Comparison of ENCODE assay signal across 8 cellular contexts in genomic region chr9:4984171-4984570, GRCh38. TPM values are rescaled to one million over a fixed set of nuclear protein-coding genes. Genes with fewer than 3 reads are reported as not detected.
DNase-seq lines count a peak whose midpoint lies in the region; ATAC-seq and TF ChIP-seq lines count a peak whose summit lies in the region.

No MANE protein-coding gene starts in this region.

- DNase-seq in CD8-positive, alpha-beta memory T cell, result no peak
- no peak for DNase-seq in MG63
- DNase-seq in cardiac fibroblast (ENCODE audit: low read depth in 2 of 2), result no peak
- DNase-seq in lung (ENCODE audit: low spot score), result no peak
- no peak for DNase-seq in upper lobe of right lung
- no peak for DNase-seq in NCI-H146 treated with DMSO at 0.1 percent for 48 hours (lab: John Stamatoyannopoulos, UW; ENCODE audit: unreplicated experiment)
- DNase-seq in erythroblast (lab: John Stamatoyannopoulos, UW), result no peak

- ATAC-seq in GM21723 (IDR thresholded peaks at IDR 0.05; ENCODE audit: unreplicated experiment), result peak; percentile 3
- ATAC-seq in lung (ENCODE audit: insufficient read depth, low FRiP score), result no peak
- no peak for ATAC-seq in upper lobe of right lung

- CTCF ChIA-PET in CD8-positive, alpha-beta memory T cell (lab: Charles Lee), result interaction anchor here (0.7 to 5.4 kb wide), 5 partner anchors 9 to 644 kb away, joined by 3 to 93 read pairs (median 4); partner anchors contain the start of gene RCL1

- H3K4me3 Mint-ChIP-seq in CD8-positive, alpha-beta memory T cell, result peak overlapping the region; percentile 88 to 93 (median 92)

- TF ChIP-seq CTCF in cardiac fibroblast (IDR thresholded peaks at IDR 0.05; ENCODE audit: low read depth, low read length) (no peak), lung (IDR thresholded peaks at IDR 0.05; ENCODE audit: control extremely low read depth, extremely low read depth) (no peak), upper lobe of right lung (IDR thresholded peaks at IDR 0.05) (no peak)

- peaks cover 0 to 1% of the 10 kb centered on the region in 2 donors for H3K27me3 Mint-ChIP-seq in CD8-positive, alpha-beta memory T cell

- no peaks in the 10 kb centered on the region for H3K36me3 ChIP-seq in CD8-positive, alpha-beta memory T cell (ENCODE audit: insufficient read depth, low read length)
- no peaks in the 10 kb centered on the region for H3K36me3 ChIP-seq in MG63
- H3K36me3 ChIP-seq in lung (ENCODE audit: control insufficient read depth in 2 of 2, insufficient read depth in 2 of 2, low read length in 2 of 2), result no peaks in the 10 kb centered on the region
- no peaks in the 10 kb centered on the region for H3K36me3 ChIP-seq in upper lobe of right lung

- H3K9me3 ChIP-seq in CD8-positive, alpha-beta memory T cell (ENCODE audit: low read length), result no peaks in the 10 kb centered on the region
- H3K9me3 ChIP-seq in MG63 (no peaks in the 10 kb centered on the region), lung (ENCODE audit: control insufficient read depth in 2 of 2, insufficient read depth in 1 of 2, low read length in 1 of 2) (no peaks in the 10 kb centered on the region), upper lobe of right lung (no peaks in the 10 kb centered on the region)

- H3K9me3 Mint-ChIP-seq in CD8-positive, alpha-beta memory T cell, result no peaks in the 10 kb centered on the region

- 8 to 10% methylated on average over 19 of the region's 19 CpGs for WGBS in lung, 2 donors

- POLR2A ChIA-PET in CD8-positive, alpha-beta memory T cell (lab: Charles Lee), result interaction anchor here (1.0 to 1.6 kb wide), 4 partner anchors 191 to 1774 kb away, joined by 3 to 14 read pairs (median 7); partner anchors contain the start of genes AK3, KDM4C, RCL1 and RIC1

- H3K36me3 Mint-ChIP-seq in CD8-positive, alpha-beta memory T cell, result peaks cover 0 to 9% (median 0%) of the 10 kb centered on the region in 3 donors

- peaks cover 34% of the 10 kb centered on the region for H3K4me1 ChIP-seq in CD8-positive, alpha-beta memory T cell (ENCODE audit: insufficient read depth, low read length)
- H3K4me1 ChIP-seq in lung (ENCODE audit: control insufficient read depth in 2 of 2, insufficient read depth in 2 of 2, low read length in 2 of 2) (peaks cover 3 to 13% of the 10 kb centered on the region in 2 donors), upper lobe of right lung (peaks cover 35% of the 10 kb centered on the region)

- peaks cover 27 to 38% (median 28%) of the 10 kb centered on the region in 3 donors for H3K4me1 Mint-ChIP-seq in CD8-positive, alpha-beta memory T cell

- H3K27ac Mint-ChIP-seq in CD8-positive, alpha-beta memory T cell, result peak overlapping the region; percentile 71 to 91 (median 80)

- peak overlapping the region; percentile 74 for H3K27ac ChIP-seq in CD8-positive, alpha-beta memory T cell (ENCODE audit: low read depth, low read length)
- H3K27ac ChIP-seq in lung (ENCODE audit: low read depth in 1 of 2, low read length in 1 of 2), result peak overlapping the region; percentile 93 to 99
- H3K27ac ChIP-seq in upper lobe of right lung, result peak overlapping the region; percentile 98

- no peaks in the 10 kb centered on the region for H3K27me3 ChIP-seq in CD8-positive, alpha-beta memory T cell (ENCODE audit: insufficient read depth, low read length, poor library complexity, severe bottlenecking)
- H3K27me3 ChIP-seq in MG63 (no peaks in the 10 kb centered on the region), lung (ENCODE audit: control insufficient read depth, insufficient read depth) (no peaks in the 10 kb centered on the region), upper lobe of right lung (no peaks in the 10 kb centered on the region)

- peak overlapping the region; percentile 44 for H3K4me3 ChIP-seq in CD8-positive, alpha-beta memory T cell (ENCODE audit: low read length)
- H3K4me3 ChIP-seq in MG63, result peak overlapping the region; percentile 59
- peak overlapping the region; percentile 70 to 80 for H3K4me3 ChIP-seq in cardiac fibroblast (replicated peaks in 1 of 2; ENCODE audit: low read depth in 2 of 2, low read length in 2 of 2)
- peak overlapping the region; percentile 89 for H3K4me3 ChIP-seq in lung
- peak overlapping the region; percentile 95 for H3K4me3 ChIP-seq in upper lobe of right lung

- intact Hi-C loops in upper lobe of right lung (cut with DNase I), result no loop called here

- TF ChIP-seq POLR2A in erythroblast (IDR thresholded peaks at IDR 0.05; ENCODE audit: low read length), result no peak

RNA-seq across cellular contexts. Expression of gene JAK2, which starts 0.9 kb away (rescaled TPM):
- total RNA-seq in CD8-positive, alpha-beta memory T cell, result 10 to 100 TPM; 24.9 to 25.1 TPM
- polyA plus RNA-seq in CD8-positive, alpha-beta memory T cell, result 9.6 TPM
- total RNA-seq in MG63 (2014; rRNA removed; shearing (Covaris generic); ENCODE audit: low replicate concordance), result 0.81 and 4.2 TPM in 2 replicates
- total RNA-seq in lung, result 10 to 100 TPM; 24.3 to 30.5 TPM
- 1 to 10 TPM; 5.3 to 10.0 TPM for polyA plus RNA-seq in lung
- total RNA-seq in upper lobe of right lung, result 24.4 TPM

Comparison
In these comparisons a context has a peak if more than half of its experiments do, and no peak if none do; other contexts are left out.
1. H3K4me3 ChIP-seq: peak in every context shown above with its lines; median percentile 95 in upper lobe of right lung; 89 in lung; 75 in cardiac fibroblast; 59 in MG63; 44 in CD8-positive, alpha-beta memory T cell.